22 cellular contexts compared by ENCODE assay signal in genomic region chr15:70267306-70267705, GRCh38.
A peak's percentile ranks its signal among the peaks of the same experiment; 100 is the strongest.
DNase-seq lines count a peak whose midpoint lies in the region; ATAC-seq, FAIRE-seq and TF ChIP-seq lines count a peak whose summit lies in the region.
"Had no signal": no experiment of that assay in that cellular context is flagged by ENCODE, and none has a peak within 500 bp of the region (broad histone marks: within the 10 kb centered on the region; RNA-seq: fewer than 3 reads in every experiment).

No MANE protein-coding gene starts in this region.

- CTCF ChIA-PET in Caco-2 (lab: Charles Lee) (no interaction called here), HEK293T (lab: Yijun Ruan, JAX) (no interaction called here)

- FAIRE-seq in astrocyte (lab: Jason Lieb, UNC), result no peak
- FAIRE-seq: RCC 7860 had no signal

- H3K9ac ChIP-seq in astrocyte (ENCODE audit: low read length), result no peak overlapping the region

- H3K9me3 ChIP-seq in Caco-2 (no peaks in the 10 kb centered on the region), astrocyte (ENCODE audit: insufficient read depth, low read depth, low read length) (no peaks in the 10 kb centered on the region), stomach (no peaks in the 10 kb centered on the region)
- H3K9me3 ChIP-seq: HAP-1, MG63 had no signal

- peak overlapping the region; percentile 44 for H3K4me2 ChIP-seq in astrocyte (ENCODE audit: low read length)

- no peaks in the 10 kb centered on the region for H3K36me3 Mint-ChIP-seq in Caco-2 (ENCODE audit: insufficient read depth, unreplicated experiment)
- H3K36me3 Mint-ChIP-seq in astrocyte (ENCODE audit: low read depth, unreplicated experiment), result peaks cover 5% of the 10 kb centered on the region
- H3K36me3 Mint-ChIP-seq in naive B cell, result no peaks in the 10 kb centered on the region
- H3K36me3 Mint-ChIP-seq in activated T-cell treated with anti-CD3 and anti-CD28 coated beads, Interleukin-2, amount 50 U/mL, for 4 hours (ENCODE audit: insufficient read depth), result no peaks in the 10 kb centered on the region
- H3K36me3 Mint-ChIP-seq: activated naive CD4-positive, alpha-beta T cell treated with anti-CD3 and anti-CD28 coated beads, Interleukin-2, amount 50 U/mL, for 24 hours; T-cell had no signal

- H3K4me3 Mint-ChIP-seq in Caco-2 (ENCODE audit: unreplicated experiment) (no peak overlapping the region), astrocyte (ENCODE audit: unreplicated experiment) (no peak overlapping the region), naive B cell (peak overlapping the region in 6 of 8 donors; percentile 38 to 88 (median 71))
- H3K4me3 Mint-ChIP-seq in activated T-cell treated with anti-CD3 and anti-CD28 coated beads, Interleukin-2, amount 50 U/mL, for 4 hours, result no peak overlapping the region

- 95 to 100% (median 100%) methylated on average over 2 of the region's 2 CpGs for whole genome bisulfite sequencing in stomach, 5 donors

- H3K27me3 Mint-ChIP-seq in Caco-2 (ENCODE audit: insufficient read depth, unreplicated experiment) (no peaks in the 10 kb centered on the region), astrocyte (ENCODE audit: low read depth, unreplicated experiment) (peaks cover 46% of the 10 kb centered on the region), naive B cell (peaks cover 0 to 16% (median 0%) of the 10 kb centered on the region in 3 donors)
- peaks cover 4% of the 10 kb centered on the region for H3K27me3 Mint-ChIP-seq in activated T-cell treated with anti-CD3 and anti-CD28 coated beads, Interleukin-2, amount 50 U/mL, for 4 hours (ENCODE audit: low read depth)
- H3K27me3 Mint-ChIP-seq: activated naive CD4-positive, alpha-beta T cell treated with anti-CD3 and anti-CD28 coated beads, Interleukin-2, amount 50 U/mL, for 24 hours had no signal

- BruUV-seq in Caco-2 (replicated peaks; lab: Mats Ljungman, UMichigan), result no TSS peak

- TF ChIP-seq CTCF in Caco-2 (IDR thresholded peaks at IDR 0.05; ENCODE audit: insufficient read depth in 1 of 2, low read depth in 1 of 2, low read length in 1 of 2, severe bottlenecking in 1 of 2, unreplicated experiment in 1 of 2) (no peak), astrocyte (IDR thresholded peaks at IDR 0.05; ENCODE audit: insufficient read depth, low read depth, low read length) (no peak), stomach (IDR thresholded peaks at IDR 0.05) (no peak)

- H3K27ac Mint-ChIP-seq in Caco-2 (ENCODE audit: unreplicated experiment) (peak overlapping the region; percentile 20), astrocyte (ENCODE audit: unreplicated experiment) (no peak overlapping the region), naive B cell (peak overlapping the region in 3 of 6 donors; percentile 67 to 77 (median 68))
- H3K27ac Mint-ChIP-seq: activated T-helper 2 cell treated with anti-CD3 and anti-CD28 coated beads, Interferon-gamma antibody, Interleukin-2, Interleukin-4, amounts not matched to agents 10 μg/mL and 5 μg/mL and 100 μg/mL, durations not matched to agents 14 hours and 24 hours and 36 hours; T-cell had no signal

- H4K20me1 ChIP-seq in astrocyte (ENCODE audit: insufficient read depth, low read length), result peaks cover 8% of the 10 kb centered on the region

- peaks cover 7% of the 10 kb centered on the region for H3K4me1 Mint-ChIP-seq in Caco-2 (ENCODE audit: low read depth, unreplicated experiment)
- H3K4me1 Mint-ChIP-seq in astrocyte (ENCODE audit: low read depth, unreplicated experiment), result peaks cover 49% of the 10 kb centered on the region
- H3K4me1 Mint-ChIP-seq in naive B cell, result peaks cover 77 to 100% (median 91%) of the 10 kb centered on the region in 3 donors
- H3K4me1 Mint-ChIP-seq in activated T-cell treated with anti-CD3 and anti-CD28 coated beads, Interleukin-2, amount 50 U/mL, for 4 hours (ENCODE audit: low read depth), result peaks cover 32% of the 10 kb centered on the region

- H2AFZ ChIP-seq in astrocyte (ENCODE audit: low read depth, low read length), result no peak overlapping the region

- H3K27me3 ChIP-seq in Caco-2 (replicated peaks; ENCODE audit: control insufficient read depth, insufficient read depth, low read length), result no peaks in the 10 kb centered on the region
- peaks cover 11% of the 10 kb centered on the region for H3K27me3 ChIP-seq in astrocyte (ENCODE audit: insufficient read depth, low read length)
- H3K27me3 ChIP-seq in stomach, result no peaks in the 10 kb centered on the region

- H3K4me3 ChIP-seq in Caco-2 (ENCODE audit: low read depth, low read length) (no peak overlapping the region), astrocyte (ENCODE audit: insufficient read depth, low read depth, low read length) (no peak overlapping the region), stomach (no peak overlapping the region)
- H3K4me3 ChIP-seq: HAP-1, lung, MG63 had no signal

- no peak overlapping the region for H3K27ac ChIP-seq in astrocyte (ENCODE audit: low read depth, low read length)
- H3K27ac ChIP-seq in stomach, result peak overlapping the region in 3 of 5 donors; percentile 31 to 75 (median 60)
- H3K27ac ChIP-seq: epithelial cell of prostate had no signal

- DNase-seq in Caco-2 (no peak), astrocyte (ENCODE audit: low read depth) (no peak), naive B cell (no peak), stomach (no peak), medulla oblongata (ENCODE audit: extremely low spot score) (no peak), cerebellum (ENCODE audit: low spot score) (no peak), HEK293T (ENCODE audit: extremely low spot score) (no peak)
- DNase-seq in activated T-cell treated with anti-CD3 and anti-CD28 coated beads, Interleukin-2, amount 50 U/mL, for 4 hours, result no peak
- DNase-seq: activated CD4-positive, alpha-beta T cell treated with anti-CD3 and anti-CD28 coated beads, Interleukin-2, amount 50 U/mL, for 48 hours; glutamatergic neuron; NCI-H1105 treated with DMSO at 0.1 percent for 48 hours; NCI-H2029 treated with DMSO at 0.1 percent for 48 hours; NCI-H526 treated with DMSO at 0.1 percent for 48 hours; occipital lobe had no signal

- H3K79me2 ChIP-seq in astrocyte (ENCODE audit: insufficient read depth, low read length), result no peaks in the 10 kb centered on the region

- H3K9me3 Mint-ChIP-seq in Caco-2 (ENCODE audit: unreplicated experiment), result no peaks in the 10 kb centered on the region
- peaks cover 6% of the 10 kb centered on the region for H3K9me3 Mint-ChIP-seq in astrocyte (ENCODE audit: unreplicated experiment)
- no peaks in the 10 kb centered on the region for H3K9me3 Mint-ChIP-seq in naive B cell
- no peaks in the 10 kb centered on the region for H3K9me3 Mint-ChIP-seq in activated T-cell treated with anti-CD3 and anti-CD28 coated beads, Interleukin-2, amount 50 U/mL, for 4 hours
- H3K9me3 Mint-ChIP-seq: activated naive CD4-positive, alpha-beta T cell treated with anti-CD3 and anti-CD28 coated beads, Interleukin-2, amount 50 U/mL, for 24 hours; activated T-helper 2 cell treated with anti-CD3 and anti-CD28 coated beads, Interferon-gamma antibody, Interleukin-2, Interleukin-4, amounts not matched to agents 10 μg/mL and 5 μg/mL and 100 μg/mL, durations not matched to agents 14 hours and 24 hours and 36 hours; T-cell had no signal

- TF ChIP-seq POLR2A in stomach (IDR thresholded peaks at IDR 0.05), result no peak

- TF ChIP-seq EP300 in stomach (IDR thresholded peaks at IDR 0.05), result no peak

- H3K36me3 ChIP-seq in Caco-2 (ENCODE audit: control insufficient read depth, insufficient read depth, low read length), result no peaks in the 10 kb centered on the region
- H3K36me3 ChIP-seq in astrocyte (ENCODE audit: insufficient read depth, low read length), result no peaks in the 10 kb centered on the region
- H3K36me3 ChIP-seq in stomach, result no peaks in the 10 kb centered on the region
- H3K36me3 ChIP-seq: HAP-1, MG63 had no signal

- H3K4me1 ChIP-seq in Caco-2, result peaks cover 21% of the 10 kb centered on the region; the same call in 1 of the 2 replicates
- H3K4me1 ChIP-seq in astrocyte (ENCODE audit: insufficient read depth, low read length), result peaks cover 53% of the 10 kb centered on the region
- H3K4me1 ChIP-seq in stomach, result peaks cover 41 to 89% (median 64%) of the 10 kb centered on the region in 4 donors

- no peak for ATAC-seq in naive B cell (ENCODE audit: low read depth in 2 of 2)
- no peak for ATAC-seq in activated T-cell treated with anti-CD3 and anti-CD28 coated beads, Interleukin-2, amount 50 U/mL, for 4 hours

- POLR2A ChIA-PET in Caco-2 (lab: Charles Lee), result no interaction called here
- POLR2A ChIA-PET in HEK293T (lab: Yijun Ruan, JAX), result no interaction called here

- intact Hi-C loops in Caco-2 (cut with micrococcal nuclease; ENCODE audit: unreplicated experiment) (no loop called here), stomach (cut with DNase I; ENCODE audit: low total_unique reads) (no loop called here)

TF ChIP-seq in HEK293T, 16 proteins besides CTCF, POLR2A, EP300 and RAD21:
- TF ChIP-seq LEF1 (IDR thresholded peaks at IDR 0.05; ENCODE audit: borderline replicate concordance) (no peak), BHLHE40 (IDR thresholded peaks at IDR 0.05; ENCODE audit: borderline replicate concordance) (no peak), SUZ12 (IDR thresholded peaks at IDR 0.05) (no peak), ARNT (IDR thresholded peaks at IDR 0.05) (no peak), ELF4 (IDR thresholded peaks at IDR 0.05) (no peak), FOXK2 (IDR thresholded peaks at IDR 0.05) (no peak), PKNOX1 (IDR thresholded peaks at IDR 0.05) (no peak), TARDBP (IDR thresholded peaks at IDR 0.05) (no peak), CTBP1 (IDR thresholded peaks at IDR 0.05; ENCODE audit: borderline replicate concordance) (no peak), HDGF (IDR thresholded peaks at IDR 0.05; ENCODE audit: borderline replicate concordance) (no peak), L3MBTL2 (conservative IDR thresholded peaks at IDR 0.05) (no peak), NFRKB (IDR thresholded peaks at IDR 0.05) (no peak), FOXM1 (IDR thresholded peaks at IDR 0.05; ENCODE audit: borderline replicate concordance) (no peak)

Comparison
In these comparisons a context has a peak if more than half of its experiments do, and no peak if none do; other contexts are left out.
1. H3K4me3 Mint-ChIP-seq: peak in naive B cell (6 of 8); none in Caco-2 (single experiment), astrocyte (single experiment) and activated T-cell treated with anti-CD3 and anti-CD28 coated beads, Interleukin-2, amount 50 U/mL, for 4 hours (single experiment).